Comparison of ENCODE assay signal across 20 cellular contexts in genomic region chr5:111394580-111394979, GRCh38.
DNase-seq lines count a peak whose midpoint lies in the region; ATAC-seq and TF ChIP-seq lines count a peak whose summit lies in the region.
"Had no signal": no experiment of that assay in that cellular context is flagged by ENCODE, and none has a peak within 500 bp of the region (broad histone marks: within the 10 kb centered on the region; RNA-seq: fewer than 3 reads in every experiment).

No MANE protein-coding gene starts in this region.

- DNase-seq in AG10803 (ENCODE audit: low read depth) (peak; percentile 68), HT1080 (ENCODE audit: low read depth) (peak; percentile 75), adipocyte (ENCODE audit: low read depth) (peak; percentile 66), fibroblast of villous mesenchyme (ENCODE audit: low read depth) (peak; percentile 60), DMS79 treated with DMSO at 0.1 percent for 48 hours (lab: John Stamatoyannopoulos, UW) (no peak)
- no peak for DNase-seq in CD4-positive, alpha-beta memory T cell
- no peak for DNase-seq in effector CD4-positive, alpha-beta T cell
- DNase-seq: activated CD4-positive, CD25-positive, alpha-beta regulatory T cell treated with anti-CD3 and anti-CD28 coated beads, Interleukin-2, amount 50 U/mL, for 72 hours; activated naive CD4-positive, alpha-beta T cell treated with anti-CD3 and anti-CD28 coated beads, Interleukin-2, amount 50 U/mL, for 16 hours; BE2C; central memory CD4-positive, alpha-beta T cell; KBM-7; NCI-H187; NCI-H510A treated with DMSO at 0.1 percent for 48 hours; Peyer's patch; stimulated activated naive CD8-positive, alpha-beta T cell treated with anti-CD3 and anti-CD28 coated beads, Interleukin-15, Interleukin-2, amounts not matched to agents 100 U/mL and 50 U/mL, for 24 hours had no signal

- peaks cover 0 to 5% (median 0%) of the 10 kb centered on the region in 8 donors for H3K9me3 Mint-ChIP-seq in CD4-positive, alpha-beta memory T cell
- H3K9me3 Mint-ChIP-seq: T-helper 1 cell treated with Interleukin-12 subunit alpha and Interleukin-12 subunit beta and Interleukin-4 antibody, amounts not matched to agents 30 μg/mL and 1 μg/mL, for 36 hours had no signal

- no peak overlapping the region for H3K27ac ChIP-seq in CD4-positive, alpha-beta memory T cell (ENCODE audit: low read depth, low read length)
- H3K27ac ChIP-seq: hepatocyte, Peyer's patch had no signal

- POLR2A ChIA-PET in CD4-positive, alpha-beta memory T cell (lab: Charles Lee; ENCODE audit: partially characterized antibody) = no interaction called here

- CTCF ChIA-PET in CD4-positive, alpha-beta memory T cell (lab: Charles Lee; ENCODE audit: partially characterized antibody) = no interaction called here

- H3K27me3 Mint-ChIP-seq in CD4-positive, alpha-beta memory T cell = no peaks in the 10 kb centered on the region

- H3K4me1 ChIP-seq in adipocyte (ENCODE audit: control insufficient read depth, insufficient read depth, low read length) = no peaks in the 10 kb centered on the region
- H3K4me1 ChIP-seq in CD4-positive, alpha-beta memory T cell (ENCODE audit: insufficient read depth, low read length) = no peaks in the 10 kb centered on the region
- H3K4me1 ChIP-seq: Peyer's patch had no signal

- H3K4me3 Mint-ChIP-seq in CD4-positive, alpha-beta memory T cell = no peak overlapping the region
- H3K4me3 Mint-ChIP-seq: T-helper 1 cell treated with Interleukin-12 subunit alpha and Interleukin-12 subunit beta and Interleukin-4 antibody, amounts not matched to agents 30 μg/mL and 1 μg/mL, for 36 hours had no signal

- no peak overlapping the region for H3K27ac Mint-ChIP-seq in CD4-positive, alpha-beta memory T cell
- H3K27ac Mint-ChIP-seq: T-helper 1 cell treated with Interleukin-12 subunit alpha and Interleukin-12 subunit beta and Interleukin-4 antibody, amounts not matched to agents 30 μg/mL and 1 μg/mL, for 36 hours had no signal

- no peaks in the 10 kb centered on the region for H3K27me3 ChIP-seq in adipocyte (replicated peaks; ENCODE audit: control insufficient read depth, insufficient read depth, low read length)
- H3K27me3 ChIP-seq in CD4-positive, alpha-beta memory T cell (ENCODE audit: insufficient read depth, low read length) = no peaks in the 10 kb centered on the region
- H3K27me3 ChIP-seq: BE2C, hepatocyte, Peyer's patch had no signal

- no peak overlapping the region for H3K4me3 ChIP-seq in AG10803 (ENCODE audit: low read length)
- H3K4me3 ChIP-seq in adipocyte (ENCODE audit: low read length) = no peak overlapping the region
- no peak overlapping the region for H3K4me3 ChIP-seq in fibroblast of villous mesenchyme (ENCODE audit: low read depth, low read length)
- H3K4me3 ChIP-seq in CD4-positive, alpha-beta memory T cell (ENCODE audit: low read length in 2 of 2) = no peak overlapping the region
- H3K4me3 ChIP-seq: HAP-1, hepatocyte, Peyer's patch had no signal

- intact Hi-C loops in CD4-positive, alpha-beta memory T cell (cut with micrococcal nuclease) = no loop called here

- H3K9me3 ChIP-seq in adipocyte (ENCODE audit: control insufficient read depth, low read length) = no peaks in the 10 kb centered on the region
- no peaks in the 10 kb centered on the region for H3K9me3 ChIP-seq in CD4-positive, alpha-beta memory T cell (ENCODE audit: control insufficient read depth in 1 of 2, low read length in 2 of 2)
- H3K9me3 ChIP-seq: BE2C, HAP-1, Peyer's patch had no signal

- H3K36me3 ChIP-seq in adipocyte (ENCODE audit: control insufficient read depth, insufficient read depth, low read length, severe bottlenecking) = no peaks in the 10 kb centered on the region
- peaks cover 4% of the 10 kb centered on the region for H3K36me3 ChIP-seq in CD4-positive, alpha-beta memory T cell (ENCODE audit: insufficient read depth, low read length)
- H3K36me3 ChIP-seq: HAP-1, Peyer's patch had no signal

- H3K9ac ChIP-seq in adipocyte (ENCODE audit: low read length) = no peak overlapping the region

- H3K36me3 Mint-ChIP-seq in CD4-positive, alpha-beta memory T cell = peaks cover 57 to 59% of the 10 kb centered on the region in 2 donors

- no peak for ATAC-seq in GM21390 (IDR thresholded peaks at IDR 0.05; ENCODE audit: unreplicated experiment)
- ATAC-seq: stimulated activated naive CD8-positive, alpha-beta T cell treated with anti-CD3 and anti-CD28 coated beads, Interleukin-15, Interleukin-2, amounts not matched to agents 100 U/mL and 50 U/mL, for 24 hours had no signal

- peaks cover 9 to 29% (median 24%) of the 10 kb centered on the region in 4 donors for H3K4me1 Mint-ChIP-seq in CD4-positive, alpha-beta memory T cell

- TF ChIP-seq CTCF in AG10803 (conservative IDR thresholded peaks at IDR 0.05; ENCODE audit: low read length) (no peak), fibroblast of villous mesenchyme (IDR thresholded peaks at IDR 0.05; ENCODE audit: insufficient read depth, low read depth, low read length) (no peak)

Comparison
In these comparisons a context has a peak if more than half of its experiments do, and no peak if none do; other contexts are left out.
1. DNase-seq: peak in AG10803 (single experiment), HT1080 (single experiment), adipocyte (single experiment) and fibroblast of villous mesenchyme (single experiment); none in DMS79 treated with DMSO at 0.1 percent for 48 hours (single experiment), CD4-positive, alpha-beta memory T cell (0 of 5) and effector CD4-positive, alpha-beta T cell (single experiment).